8 cellular contexts compared by ENCODE assay signal in genomic region chr15:88468721-88469120, GRCh38. TPM values are rescaled to one million over a fixed set of nuclear protein-coding genes. Genes with fewer than 3 reads are reported as not detected.
A peak's percentile ranks its signal among the peaks of the same experiment; 100 is the strongest.
DNase-seq lines count a peak whose midpoint lies in the region; ATAC-seq, FAIRE-seq and TF ChIP-seq lines count a peak whose summit lies in the region.
"Not testable (repeated sequence)": the region's sequence is repeated elsewhere in the genome, so short reads cannot be mapped to it uniquely, and the experiment has no call there.

No MANE protein-coding gene starts in this region.

- CTCF ChIA-PET in AG04449 (lab: Yijun Ruan, JAX), result interaction anchor here (0.7 to 4.0 kb wide), 5 partner anchors 9 to 147 kb away, joined by 3 to 21 read pairs (median 4); no protein-coding TSS in a partner anchor
- CTCF ChIA-PET in activated CD4-positive, alpha-beta memory T cell treated with anti-CD3 and anti-CD28 coated beads for 36 hours (lab: Charles Lee), result interaction anchor here (1.9 to 3.1 kb wide), 2 partner anchors 10 to 14 kb away, joined by 8 to 23 read pairs; no protein-coding TSS in a partner anchor
- CTCF ChIA-PET in K562 (lab: Yijun Ruan, JAX; ENCODE audit: low intra/inter-chr PET ratio), result not testable (repeated sequence)

- H4K5ac ChIP-seq in mesendoderm (ENCODE audit: low read length), result not testable (repeated sequence)

- peak overlapping the region; percentile 93 for H3K4me3 Mint-ChIP-seq in activated CD4-positive, alpha-beta memory T cell treated with anti-CD3 and anti-CD28 coated beads for 36 hours

- H3K79me2 ChIP-seq in GM23248 (ENCODE audit: insufficient read depth), result peaks cover 72% of the 10 kb centered on the region
- peaks cover 22% of the 10 kb centered on the region for H3K79me2 ChIP-seq in OCI-LY1 (ENCODE audit: insufficient read depth, low read length)
- peaks cover 50% of the 10 kb centered on the region for H3K79me2 ChIP-seq in K562 (ENCODE audit: control insufficient read depth, insufficient read depth, low read length)
- H3K79me2 ChIP-seq in mesendoderm (ENCODE audit: control insufficient read depth, insufficient read depth, low read length), result peaks cover 22% of the 10 kb centered on the region

- H3K27me3 ChIP-seq in GM23248 (replicated peaks; ENCODE audit: insufficient read depth); OCI-LY1 (ENCODE audit: insufficient read depth, low read length); K562 (ENCODE audit: control insufficient read depth in 2 of 2, insufficient read depth in 2 of 2, low read length in 2 of 2); mesendoderm (ENCODE audit: insufficient read depth, low read length, poor library complexity); skeletal muscle satellite cell (ENCODE audit: control insufficient read depth, insufficient read depth, low read length): not testable (repeated sequence)

- H4K8ac ChIP-seq in mesendoderm (ENCODE audit: low read depth, low read length), result not testable (repeated sequence)

- peaks cover 29% of the 10 kb centered on the region for H3K36me3 Mint-ChIP-seq in activated CD4-positive, alpha-beta memory T cell treated with anti-CD3 and anti-CD28 coated beads for 36 hours

- BruUV-seq in K562 (replicated peaks; lab: Mats Ljungman, UMichigan), result not testable (repeated sequence)

- H3K9me2 ChIP-seq in GM23248 (ENCODE audit: insufficient read depth); OCI-LY1 (ENCODE audit: low read depth, low read length): not testable (repeated sequence)

- not testable (repeated sequence) for ATAC-seq in K562

- intact Hi-C loops in activated CD4-positive, alpha-beta memory T cell treated with anti-CD3 and anti-CD28 coated beads for 36 hours (cut with micrococcal nuclease); K562 (cut with micrococcal nuclease): not testable (repeated sequence)

- H3K9ac ChIP-seq in GM23248 (peak overlapping the region; percentile 90; the same call in 1 of the 2 replicates), OCI-LY1 (ENCODE audit: low read length) (peak overlapping the region; percentile 96; the same call in 1 of the 2 replicates), K562 (ENCODE audit: insufficient read depth in 1 of 2, low read depth in 2 of 2, low read length in 2 of 2) (peak overlapping the region in 1 of 2 experiments; percentile 94; a peak in 1 of 4 replicates), skeletal muscle satellite cell (ENCODE audit: low read depth, low read length) (peak overlapping the region; percentile 93)
- H3K9ac ChIP-seq in mesendoderm (ENCODE audit: low read length), result not testable (repeated sequence)

- H4K20me1 ChIP-seq in GM23248 (ENCODE audit: insufficient read depth); OCI-LY1 (ENCODE audit: insufficient read depth, low read length); K562 (replicated peaks; ENCODE audit: control insufficient read depth, insufficient read depth, low read length): not testable (repeated sequence)

- TF ChIP-seq EP300 in K562 (IDR thresholded peaks at IDR 0.05; ENCODE audit: low read length), result not testable (repeated sequence)

- FAIRE-seq in K562 (lab: Jason Lieb, UNC), result not testable (repeated sequence)

- peaks cover 13% of the 10 kb centered on the region for H3F3A ChIP-seq in GM23248 (ENCODE audit: insufficient read depth)
- not testable (repeated sequence) for H3F3A ChIP-seq in OCI-LY1 (ENCODE audit: insufficient read depth, low read length)

- not testable (repeated sequence) for H3K27ac Mint-ChIP-seq in activated CD4-positive, alpha-beta memory T cell treated with anti-CD3 and anti-CD28 coated beads for 36 hours

- in situ Hi-C loops in GM23248 (cut with MboI); K562 (cut with MboI): not testable (repeated sequence)

- not testable (repeated sequence) for H3K27ac ChIP-seq in GM23248; OCI-LY1 (ENCODE audit: low read depth, low read length, poor library complexity, severe bottlenecking); K562 (ENCODE audit: extremely low read depth, low read depth, low read length); mesendoderm (ENCODE audit: low read depth, low read length)

- not testable (repeated sequence) for H2BK120ac ChIP-seq in mesendoderm (ENCODE audit: low read depth, low read length)

- H3K9me3 Mint-ChIP-seq in activated CD4-positive, alpha-beta memory T cell treated with anti-CD3 and anti-CD28 coated beads for 36 hours, result not testable (repeated sequence)

- DNase-seq in AG04449 (ENCODE audit: low read depth, low spot score); GM23248; activated CD4-positive, alpha-beta memory T cell treated with anti-CD3 and anti-CD28 coated beads for 36 hours; K562 (ENCODE audit: extremely low read depth in 1 of 4, low spot score in 3 of 4); fibroblast of mammary gland (ENCODE audit: low read depth); mesendoderm: not testable (repeated sequence)

- H3K79me1 ChIP-seq in mesendoderm (ENCODE audit: low read length), result peaks cover 19% of the 10 kb centered on the region

- H3K4ac ChIP-seq in mesendoderm (ENCODE audit: low read depth, low read length), result not testable (repeated sequence)

- not testable (repeated sequence) for H3K9me1 ChIP-seq in K562 (ENCODE audit: control insufficient read depth, insufficient read depth, low read length)

- H2AK5ac ChIP-seq in mesendoderm (ENCODE audit: low read length), result not testable (repeated sequence)

- H3K56ac ChIP-seq in mesendoderm (ENCODE audit: low read length), result peak overlapping the region; percentile 98

- not testable (repeated sequence) for TF ChIP-seq RAD21 in K562 (CRISPR knock-in tag; conservative IDR thresholded peaks at IDR 0.05 in 1 of 2, IDR thresholded peaks at IDR 0.05 in 1 of 2)

- not testable (repeated sequence) for H3K18ac ChIP-seq in mesendoderm (ENCODE audit: low read length)

- not testable (repeated sequence) for H3K9me3 ChIP-seq in GM23248 (ENCODE audit: low read depth); OCI-LY1 (ENCODE audit: low read length); K562 (replicated peaks; ENCODE audit: control insufficient read depth, insufficient read depth, low read depth, low read length); skeletal muscle satellite cell (replicated peaks; ENCODE audit: low read length)

- TF ChIP-seq POLR2A in K562 (conservative IDR thresholded peaks at IDR 0.05), result not testable (repeated sequence)

- H3K4me2 ChIP-seq in GM23248 (ENCODE audit: unreplicated experiment) (peak overlapping the region; percentile 97), OCI-LY1 (ENCODE audit: low read length) (peak overlapping the region; percentile 97), K562 (ENCODE audit: insufficient read depth, low read length) (peak overlapping the region; percentile 99), skeletal muscle satellite cell (ENCODE audit: low read length) (peak overlapping the region; percentile 84)
- not testable (repeated sequence) for H3K4me2 ChIP-seq in mesendoderm (ENCODE audit: low read length)

- not testable (repeated sequence) for H2AFZ ChIP-seq in GM23248; OCI-LY1 (ENCODE audit: low read length); K562 (ENCODE audit: low read depth, low read length)

- not testable (repeated sequence) for H2BK15ac ChIP-seq in mesendoderm (replicated peaks; ENCODE audit: low read depth)

- H3K36me3 ChIP-seq in GM23248 (ENCODE audit: low read depth); mesendoderm (ENCODE audit: control insufficient read depth, insufficient read depth, low read length): not testable (repeated sequence)
- peaks cover 49% of the 10 kb centered on the region for H3K36me3 ChIP-seq in OCI-LY1 (ENCODE audit: insufficient read depth, low read length)
- peaks cover 69% of the 10 kb centered on the region for H3K36me3 ChIP-seq in K562 (ENCODE audit: control insufficient read depth, insufficient read depth, low read length)
- H3K36me3 ChIP-seq in skeletal muscle satellite cell (ENCODE audit: insufficient read depth, low read length), result peaks cover 18% of the 10 kb centered on the region

- not testable (repeated sequence) for H2BK5ac ChIP-seq in mesendoderm (ENCODE audit: low read length)

- POLR2A ChIA-PET in AG04449 (lab: Yijun Ruan, JAX); activated CD4-positive, alpha-beta memory T cell treated with anti-CD3 and anti-CD28 coated beads for 36 hours (lab: Charles Lee); K562 (lab: Yijun Ruan, JAX): not testable (repeated sequence)

- 91 to 97% methylated on average over 10 of the region's 10 CpGs for WGBS in GM23248 (ENCODE audit: low coverage in 1 of 2, low lambda C conversion rate in 2 of 2, missing lambda C conversion rate in 2 of 2), 2 experiments
- 88% methylated on average over 9 of the region's 10 CpGs for WGBS in K562 (ENCODE audit: insufficient coverage, low coverage, missing lambda C conversion rate)
- no CpG with 5 or more reads among the region's 10 CpGs for WGBS in mesendoderm (ENCODE audit: extremely low coverage, insufficient coverage, low lambda C conversion rate)

- peaks cover 40% of the 10 kb centered on the region for H3K4me1 Mint-ChIP-seq in activated CD4-positive, alpha-beta memory T cell treated with anti-CD3 and anti-CD28 coated beads for 36 hours (ENCODE audit: low read depth)

- H3K23ac ChIP-seq in mesendoderm (ENCODE audit: low read length), result peak overlapping the region; percentile 3

- TF ChIP-seq CTCF in AG04449 (IDR thresholded peaks at IDR 0.05; ENCODE audit: insufficient read depth, low read length, missing control alignments); OCI-LY1 (IDR thresholded peaks at IDR 0.05; ENCODE audit: low read length); K562 (IDR thresholded peaks at IDR 0.05 in 2 of 3, conservative IDR thresholded peaks at IDR 0.05 in 1 of 3; ENCODE audit: insufficient read depth in 2 of 3, low read depth in 1 of 3, low read length in 3 of 3); fibroblast of mammary gland (conservative IDR thresholded peaks at IDR 0.05; ENCODE audit: control insufficient read depth, insufficient read depth, low read depth, low read length): not testable (repeated sequence)

- H3K4me3 ChIP-seq in AG04449 (ENCODE audit: low read depth, low read length) (peak overlapping the region; percentile 99; the same call in 1 of the 2 replicates), GM23248 (peak overlapping the region; percentile 99), OCI-LY1 (ENCODE audit: low read depth, low read length, poor library complexity, severe bottlenecking) (peak overlapping the region; percentile 84), K562 (peak overlapping the region; percentile 88; the same call in 1 of the 2 replicates), fibroblast of mammary gland (ENCODE audit: control insufficient read depth, low read depth, low read length) (peak overlapping the region; percentile 99), skeletal muscle satellite cell (ENCODE audit: low read length) (peak overlapping the region; percentile 89)
- H3K4me3 ChIP-seq in mesendoderm (ENCODE audit: low read length), result not testable (repeated sequence)

- H3K4me1 ChIP-seq in GM23248 (ENCODE audit: insufficient read depth) (peaks cover 20% of the 10 kb centered on the region), OCI-LY1 (ENCODE audit: insufficient read depth, low read length, severe bottlenecking) (peaks cover 26% of the 10 kb centered on the region), K562 (replicated peaks in 1 of 2; ENCODE audit: control insufficient read depth in 2 of 2, insufficient read depth in 2 of 2, low read length in 2 of 2) (peaks cover 5 to 15% of the 10 kb centered on the region in 2 experiments; a peak in 4 of 5 replicates), skeletal muscle satellite cell (ENCODE audit: control insufficient read depth, insufficient read depth, low read length) (peaks cover 19% of the 10 kb centered on the region)
- not testable (repeated sequence) for H3K4me1 ChIP-seq in mesendoderm (ENCODE audit: control insufficient read depth, low read depth, low read length)

- not testable (repeated sequence) for H3K27me3 Mint-ChIP-seq in activated CD4-positive, alpha-beta memory T cell treated with anti-CD3 and anti-CD28 coated beads for 36 hours

RNA-seq across cellular contexts. Expression of gene MRPS11, which starts 1.2 kb away (rescaled TPM):
- 24.9 and 36.4 TPM in 2 replicates for total RNA-seq in GM23248 (2014; rRNA removed; shearing (Covaris generic))
- polyA plus RNA-seq in GM23248 (2016; fragmentation: Nextera tagmentation; extraction: Ambion mirVana) (75.9 and 76.6 TPM in 2 replicates), K562 (2011; rRNA removed) (57.3 and 67.3 TPM in 2 replicates), K562 (2014; fragmentation: Illumina TruSeq; extraction: Trizol) (53.1 and 54.1 TPM in 2 replicates), K562 (2014; fragmentation: Nextera tagmentation; extraction: Ambion mirVana) (10 to 100 TPM; 28.3 to 39.4 TPM), K562 (2014; rRNA removed) (83.2 and 90.3 TPM in 2 replicates)
- total RNA-seq in activated CD4-positive, alpha-beta memory T cell treated with anti-CD3 and anti-CD28 coated beads for 36 hours, result 10 to 100 TPM; 54.9 to 56.4 TPM
- total RNA-seq in K562 (2011; cell fraction: chromatin; rRNA removed; ENCODE audit: low replicate concordance), result 31.8 and 43.4 TPM in 2 replicates
- 23.3 and 25.0 TPM in 2 replicates for total RNA-seq in K562 (2011; cell fraction: nucleolus; rRNA removed)
- 25.3 and 42.7 TPM in 2 replicates for total RNA-seq in K562 (2011; cell fraction: nucleoplasm; rRNA removed)
- total RNA-seq in K562 (2014; rRNA removed) (54.9 and 75.7 TPM in 2 replicates), K562 (2014; rRNA removed; fragmentation: Illumina TruSeq; extraction: Trizol) (40.4 and 44.8 TPM in 2 replicates), K562 (2015; rRNA removed; fragmentation: Illumina TruSeq; extraction: Trizol) (51.3 and 52.9 TPM in 2 replicates), K562 (2021) (61.1 and 72.9 TPM in 2 replicates)
- polyA plus RNA-seq in K562 (2011; cell fraction: cytosol; rRNA removed), result 54.0 and 96.1 TPM in 2 replicates
- polyA plus RNA-seq in K562 (2011; cell fraction: nucleus; rRNA removed), result 30.1 and 33.7 TPM in 2 replicates
- polyA plus RNA-seq in K562 (2012), result 39.9 and 51.0 TPM in 2 replicates
- 20.8 and 28.3 TPM in 2 replicates for polyA minus RNA-seq in K562 (2011; rRNA and poly(A)+ RNA removed)
- polyA minus RNA-seq in K562 (2011; cell fraction: cytosol; rRNA and poly(A)+ RNA removed), result 21.4 and 27.4 TPM in 2 replicates
- polyA minus RNA-seq in K562 (2011; cell fraction: nucleus; rRNA and poly(A)+ RNA removed), result 13.7 and 19.4 TPM in 2 replicates
- 62.4 TPM for polyA plus RNA-seq in mesendoderm (2013, experiment 1 of 2)
- polyA plus RNA-seq in mesendoderm (2013, experiment 2 of 2), result 61.5 TPM
- 40.0 and 41.1 TPM in 2 replicates for total RNA-seq in skeletal muscle satellite cell (2012; rRNA removed)

RNA-seq across cellular contexts. Expression of gene MRPL46, which starts 1.5 kb away (rescaled TPM):
- total RNA-seq in GM23248 (2014; rRNA removed; shearing (Covaris generic)), result 14.6 and 20.5 TPM in 2 replicates
- polyA plus RNA-seq in GM23248 (2016; fragmentation: Nextera tagmentation; extraction: Ambion mirVana) (38.4 and 45.3 TPM in 2 replicates), K562 (2011; rRNA removed) (41.3 and 49.8 TPM in 2 replicates), K562 (2014; fragmentation: Illumina TruSeq; extraction: Trizol) (46.5 and 50.8 TPM in 2 replicates), K562 (2014; fragmentation: Nextera tagmentation; extraction: Ambion mirVana) (10 to 100 TPM; 66.9 to 71.2 TPM), K562 (2014; rRNA removed) (72.2 and 74.6 TPM in 2 replicates)
- total RNA-seq in activated CD4-positive, alpha-beta memory T cell treated with anti-CD3 and anti-CD28 coated beads for 36 hours, result 10 to 100 TPM; 29.6 to 34.2 TPM
- total RNA-seq in K562 (2011; cell fraction: chromatin; rRNA removed; ENCODE audit: low replicate concordance), result 21.6 and 31.4 TPM in 2 replicates
- 20.0 and 23.3 TPM in 2 replicates for total RNA-seq in K562 (2011; cell fraction: nucleolus; rRNA removed)
- total RNA-seq in K562 (2011; cell fraction: nucleoplasm; rRNA removed), result 28.5 and 34.7 TPM in 2 replicates
- total RNA-seq in K562 (2014; rRNA removed) (43.0 and 44.7 TPM in 2 replicates), K562 (2014; rRNA removed; fragmentation: Illumina TruSeq; extraction: Trizol) (49.2 and 55.0 TPM in 2 replicates), K562 (2015; rRNA removed; fragmentation: Illumina TruSeq; extraction: Trizol) (48.4 and 50.0 TPM in 2 replicates), K562 (2021) (41.2 and 41.9 TPM in 2 replicates)
- 28.2 and 33.0 TPM in 2 replicates for polyA plus RNA-seq in K562 (2011; cell fraction: cytosol; rRNA removed)
- polyA plus RNA-seq in K562 (2011; cell fraction: nucleus; rRNA removed), result 30.7 and 36.3 TPM in 2 replicates
- polyA plus RNA-seq in K562 (2012), result 24.9 and 32.7 TPM in 2 replicates
- 15.8 and 19.1 TPM in 2 replicates for polyA minus RNA-seq in K562 (2011; rRNA and poly(A)+ RNA removed)
- 5.6 and 7.3 TPM in 2 replicates for polyA minus RNA-seq in K562 (2011; cell fraction: cytosol; rRNA and poly(A)+ RNA removed)
- 34.6 and 48.7 TPM in 2 replicates for polyA minus RNA-seq in K562 (2011; cell fraction: nucleus; rRNA and poly(A)+ RNA removed)
- 40.4 TPM for polyA plus RNA-seq in mesendoderm (2013, experiment 1 of 2)
- polyA plus RNA-seq in mesendoderm (2013, experiment 2 of 2), result 41.5 TPM
- 13.8 and 16.7 TPM in 2 replicates for total RNA-seq in skeletal muscle satellite cell (2012; rRNA removed)
